11 cellular contexts compared by ENCODE assay signal in the genomic region with DNA sequence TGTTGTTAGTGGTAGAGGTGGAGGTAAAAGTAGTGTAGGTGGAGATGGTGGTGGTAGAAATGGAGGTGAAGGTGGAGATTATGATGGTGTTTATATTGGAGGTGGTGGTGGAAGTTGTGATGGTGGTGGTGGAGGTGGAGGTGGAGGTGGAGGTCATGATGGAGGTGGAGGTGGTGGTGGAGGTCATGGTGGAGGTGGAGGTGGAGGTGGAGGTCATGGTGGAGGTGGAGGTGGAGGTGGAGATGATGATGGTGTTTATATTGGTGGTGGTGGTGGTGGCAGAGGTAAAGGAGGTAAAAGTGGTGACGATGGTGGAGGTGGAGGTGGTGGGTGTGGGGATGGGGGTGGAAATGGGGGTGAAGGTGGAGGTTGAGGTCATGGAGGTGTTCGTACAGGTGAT.
"Had no signal": no experiment of that assay in that cellular context is flagged by ENCODE, and none has a peak within 500 bp of the region (broad histone marks: within the 10 kb centered on the region; RNA-seq: fewer than 3 reads in every experiment).

No MANE protein-coding gene starts in this region.

- H3K4me1 ChIP-seq: adrenal gland had no signal

- H3K27ac ChIP-seq: adrenal gland, upper lobe of left lung, VCaP had no signal

- ATAC-seq: stimulated activated naive B cell treated with anti-CD40 and anti-IgM and Interleukin-4, amounts not matched to agents 10 μg/mL and 1 μg/mL and 100 μg/mL, for 72 hours had no signal

- H3K27ac Mint-ChIP-seq: activated CD4-positive, alpha-beta memory T cell treated with anti-CD3 and anti-CD28 coated beads, Interleukin-2, amount 10 ng/mL, durations not matched to agents 7 days and 5 days; activated naive CD4-positive, alpha-beta T cell treated with anti-CD3 and anti-CD28 coated beads for 36 hours; dendritic cell treated with granulocyte-macrophage colony-stimulating factor and Interleukin-4, amounts not matched to agents 40 ng/mL and 50 ng/mL, for 4 days; stimulated activated naive B cell treated with anti-CD40 and anti-IgM and Interleukin-4, amounts not matched to agents 10 μg/mL and 1 μg/mL and 100 μg/mL, for 72 hours had no signal

- H3K4me1 Mint-ChIP-seq: activated CD4-positive, alpha-beta memory T cell treated with anti-CD3 and anti-CD28 coated beads, Interleukin-2, amount 10 ng/mL, durations not matched to agents 7 days and 5 days; stimulated activated naive B cell treated with anti-CD40 and anti-IgM and Interleukin-4, amounts not matched to agents 10 μg/mL and 1 μg/mL and 100 μg/mL, for 72 hours had no signal

- H3K9me3 ChIP-seq: adrenal gland, upper lobe of left lung had no signal

- H3K27me3 ChIP-seq: adrenal gland, upper lobe of left lung had no signal

- H3K4me3 Mint-ChIP-seq: activated CD4-positive, alpha-beta memory T cell treated with anti-CD3 and anti-CD28 coated beads, Interleukin-2, amount 10 ng/mL, durations not matched to agents 7 days and 5 days; activated naive CD4-positive, alpha-beta T cell treated with anti-CD3 and anti-CD28 coated beads for 36 hours; dendritic cell treated with granulocyte-macrophage colony-stimulating factor and Interleukin-4, amounts not matched to agents 40 ng/mL and 50 ng/mL, for 4 days; stimulated activated naive B cell treated with anti-CD40 and anti-IgM and Interleukin-4, amounts not matched to agents 10 μg/mL and 1 μg/mL and 100 μg/mL, for 72 hours had no signal

- H3K4me3 ChIP-seq: adrenal gland, upper lobe of left lung had no signal

- H3K36me3 ChIP-seq: adrenal gland, upper lobe of left lung had no signal

- DNase-seq: activated CD4-positive, alpha-beta memory T cell treated with anti-CD3 and anti-CD28 coated beads, Interleukin-2, amount 10 ng/mL, durations not matched to agents 7 days and 5 days; activated CD8-positive, alpha-beta memory T cell treated with anti-CD3 and anti-CD28 coated beads, Interleukin-2, amount 50 U/mL, for 48 hours; activated naive CD4-positive, alpha-beta T cell treated with anti-CD3 and anti-CD28 coated beads for 36 hours; erythroblast; kidney; small intestine; stimulated activated naive B cell treated with anti-CD40 and anti-IgM and Interleukin-4, amounts not matched to agents 10 μg/mL and 1 μg/mL and 100 μg/mL, for 72 hours; upper lobe of left lung had no signal
